ENCODE assay signal across 19 cellular contexts in the genomic region with DNA sequence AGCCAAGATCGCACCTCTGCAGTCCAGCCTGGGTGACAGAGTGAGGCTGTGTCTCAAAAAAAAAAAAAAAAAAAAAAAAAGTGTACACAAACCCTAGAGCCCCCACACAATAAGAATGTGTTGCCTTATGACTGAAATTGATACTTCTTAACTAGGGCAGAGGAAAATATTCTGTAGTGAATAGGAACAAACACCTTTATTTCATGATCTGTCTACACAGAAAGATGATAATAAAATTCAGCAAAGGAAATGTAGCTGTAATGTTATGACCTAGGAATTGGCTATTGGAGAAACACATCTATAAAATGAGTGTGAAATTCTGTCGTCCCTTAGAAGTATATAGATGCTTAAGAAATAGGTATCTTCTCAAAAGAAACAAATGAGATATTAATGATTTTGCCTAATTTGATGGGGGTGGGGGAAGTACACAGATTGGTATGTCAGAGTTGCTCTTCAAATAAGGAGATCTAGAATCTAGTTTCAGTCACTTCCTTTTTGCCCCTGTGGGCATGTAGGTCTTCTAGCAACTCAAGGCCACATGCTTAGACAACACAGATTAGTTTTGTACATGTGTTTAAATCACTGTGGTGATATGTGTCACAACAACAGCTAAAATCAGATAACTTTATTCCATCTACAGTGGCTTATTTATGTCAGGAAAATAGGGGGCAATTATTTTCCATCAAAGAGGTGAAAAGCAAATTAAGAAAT. TPM values are rescaled to one million over a fixed set of nuclear protein-coding genes. Genes with fewer than 3 reads are reported as not detected.
DNase-seq lines count a peak whose midpoint lies in the region; ATAC-seq and TF ChIP-seq lines count a peak whose summit lies in the region.
"Had no signal": no experiment of that assay in that cellular context is flagged by ENCODE, and none has a peak within 500 bp of the region (broad histone marks: within the 10 kb centered on the region; RNA-seq: fewer than 3 reads in every experiment).

No MANE protein-coding gene starts in this region.

- peak overlapping the region; percentile 79 for H3K27ac Mint-ChIP-seq in CD4-positive, alpha-beta T cell
- H3K27ac Mint-ChIP-seq in brain, result peak overlapping the region in 3 of 5 experiments; percentile 29 to 48 (median 43)
- H3K27ac Mint-ChIP-seq: activated CD8-positive, alpha-beta memory T cell treated with anti-CD3 and anti-CD28 coated beads, Interleukin-2, amount 10 ng/mL, durations not matched to agents 7 days and 5 days had no signal

- intact Hi-C loops in CD4-positive, alpha-beta T cell (cut with DNase I, micrococcal nuclease), result no loop called here
- intact Hi-C loops in dorsolateral prefrontal cortex (cut with DNase I), result no loop called here

- no peaks in the 10 kb centered on the region for H3K27me3 Mint-ChIP-seq in CD4-positive, alpha-beta T cell
- no peaks in the 10 kb centered on the region for H3K27me3 Mint-ChIP-seq in brain

- peak overlapping the region; percentile 8; the same call in 1 of the 2 replicates for H3K4me2 ChIP-seq in MM.1S (ENCODE audit: low read depth, low read length)

- H3F3A ChIP-seq in MM.1S (ENCODE audit: insufficient read depth, low read length), result peaks cover 28% of the 10 kb centered on the region

- peak overlapping the region; percentile 5; the same call in 1 of the 2 replicates for H3K9ac ChIP-seq in MM.1S (ENCODE audit: low read length)

- in situ Hi-C loops in GM13976 (cut with MboI; ENCODE audit: low sequenced_read_pairs, unreplicated experiment), result no loop called here

- CTCF ChIA-PET in CD4-positive, alpha-beta T cell (lab: Charles Lee), result no interaction called here

- peaks cover 14% of the 10 kb centered on the region for H3K36me3 Mint-ChIP-seq in CD4-positive, alpha-beta T cell (ENCODE audit: low read depth)
- H3K36me3 Mint-ChIP-seq in brain, result peaks cover 44% of the 10 kb centered on the region
- H3K36me3 Mint-ChIP-seq: activated CD8-positive, alpha-beta memory T cell treated with anti-CD3 and anti-CD28 coated beads, Interleukin-2, amount 10 ng/mL, durations not matched to agents 7 days and 5 days had no signal

- H3K4me1 ChIP-seq in MM.1S (ENCODE audit: low read length), result peaks cover 38% of the 10 kb centered on the region
- H3K4me1 ChIP-seq: uterus had no signal

- H3K9me3 ChIP-seq in CD4-positive, alpha-beta T cell (ENCODE audit: control insufficient read depth, low read length), result no peaks in the 10 kb centered on the region
- H3K9me3 ChIP-seq in MM.1S (replicated peaks; ENCODE audit: insufficient read depth, low read length), result no peaks in the 10 kb centered on the region
- H3K9me3 ChIP-seq: heart right ventricle, uterus had no signal

- peak overlapping the region; percentile 21 for H3K4me3 Mint-ChIP-seq in CD4-positive, alpha-beta T cell
- no peak overlapping the region for H3K4me3 Mint-ChIP-seq in brain
- H3K4me3 Mint-ChIP-seq: activated CD8-positive, alpha-beta memory T cell treated with anti-CD3 and anti-CD28 coated beads, Interleukin-2, amount 10 ng/mL, durations not matched to agents 7 days and 5 days had no signal

- no peaks in the 10 kb centered on the region for H3K9me2 ChIP-seq in MM.1S (replicated peaks; ENCODE audit: insufficient read depth, low read length)

- H2AFZ ChIP-seq in MM.1S (ENCODE audit: low read length), result no peak overlapping the region

- H3K4me1 Mint-ChIP-seq in CD4-positive, alpha-beta T cell (ENCODE audit: low read depth), result peaks cover 37% of the 10 kb centered on the region
- H3K4me1 Mint-ChIP-seq in brain, result peaks cover 9% of the 10 kb centered on the region

- POLR2A ChIA-PET in CD4-positive, alpha-beta T cell (lab: Charles Lee), result interaction anchor here (1.5 to 1.6 kb wide), 2 partner anchors 14 to 27 kb away, joined by 4 to 7 read pairs; no protein-coding TSS in a partner anchor

- H3K4me3 ChIP-seq in MM.1S (ENCODE audit: low read length) (no peak overlapping the region), dorsolateral prefrontal cortex (no peak overlapping the region)
- H3K4me3 ChIP-seq: heart right ventricle, uterus had no signal

- no peaks in the 10 kb centered on the region for H3K36me3 ChIP-seq in MM.1S (replicated peaks; ENCODE audit: insufficient read depth, low read length)
- H3K36me3 ChIP-seq: uterus had no signal

- H4K20me1 ChIP-seq in MM.1S (ENCODE audit: insufficient read depth, low read length), result no peaks in the 10 kb centered on the region

- no peak for TF ChIP-seq CTCF in CD4-positive, alpha-beta T cell (IDR thresholded peaks at IDR 0.05)
- no peak for TF ChIP-seq CTCF in GM13976 (IDR thresholded peaks at IDR 0.05; ENCODE audit: borderline replicate concordance, control extremely low read depth, extremely low read depth, insufficient read depth, missing control alignments)
- no peak for TF ChIP-seq CTCF in MM.1S (IDR thresholded peaks at IDR 0.05; ENCODE audit: low read length)
- TF ChIP-seq CTCF in brain (conservative IDR thresholded peaks at IDR 0.05), result no peak
- TF ChIP-seq CTCF in dorsolateral prefrontal cortex (IDR thresholded peaks at IDR 0.05 in 54 of 56, conservative IDR thresholded peaks at IDR 0.05 in 2 of 56; ENCODE audit: low read depth in 1 of 56, partially characterized antibody in 56 of 56), result no peak

- no peak overlapping the region for H3K27ac ChIP-seq in CD4-positive, alpha-beta T cell (ENCODE audit: low read depth, low read length)
- H3K27ac ChIP-seq in MM.1S (ENCODE audit: low read length) (peak overlapping the region; percentile 42; the same call in 1 of the 2 replicates), dorsolateral prefrontal cortex (no peak overlapping the region)
- H3K27ac ChIP-seq: epithelial cell of prostate, heart right ventricle, uterus had no signal

- H3K27me3 ChIP-seq in CD4-positive, alpha-beta T cell (ENCODE audit: control insufficient read depth, insufficient read depth, low read length), result no peaks in the 10 kb centered on the region
- H3K27me3 ChIP-seq in MM.1S (replicated peaks; ENCODE audit: insufficient read depth, low read length) (no peaks in the 10 kb centered on the region), dorsolateral prefrontal cortex (no peaks in the 10 kb centered on the region)
- H3K27me3 ChIP-seq: heart right ventricle, uterus had no signal

- peak; percentile 77 for ATAC-seq in CD4-positive, alpha-beta T cell (ENCODE audit: poor library complexity)
- no peak for ATAC-seq in HG02610 (IDR thresholded peaks at IDR 0.05; ENCODE audit: unreplicated experiment)
- ATAC-seq in GM21786 (IDR thresholded peaks at IDR 0.05; ENCODE audit: unreplicated experiment), result no peak
- ATAC-seq: heart right ventricle, HepG2, left lobe of liver had no signal

- DNase-seq in CD4-positive, alpha-beta T cell, result no peak
- DNase-seq in GM13976 (ENCODE audit: low spot score) (peak; percentile 50), MM.1S (peak; percentile 53), dorsolateral prefrontal cortex (no peak), HT-29 (ENCODE audit: low spot score) (no peak)
- DNase-seq: activated CD8-positive, alpha-beta memory T cell treated with anti-CD3 and anti-CD28 coated beads, Interleukin-2, amount 10 ng/mL, durations not matched to agents 7 days and 5 days; EL; heart right ventricle; NCI-H1436 treated with DMSO at 0.1 percent for 48 hours; NCI-H526 treated with DMSO at 0.1 percent for 48 hours; SHP77 treated with DMSO at 0.1 percent for 48 hours; uterus had no signal

- H3K79me2 ChIP-seq in MM.1S (ENCODE audit: low read length), result no peaks in the 10 kb centered on the region

- no peaks in the 10 kb centered on the region for H3K9me3 Mint-ChIP-seq in CD4-positive, alpha-beta T cell
- H3K9me3 Mint-ChIP-seq in brain, result no peaks in the 10 kb centered on the region

RNA-seq across cellular contexts. Expression of a gene that starts 10.7 kb away (rescaled TPM):
- total RNA-seq in CD4-positive, alpha-beta T cell, result 1 to 10 TPM; 2.7 to 3.3 TPM
- not detected for polyA plus RNA-seq in brain (ENCODE audit: insufficient read depth, low read depth, low replicate concordance)
- total RNA-seq in dorsolateral prefrontal cortex, result under 1 TPM in 4 of 120 experiments, not detected in 116; 0.46 to 0.87 (median 0.57) TPM
- total RNA-seq in HT-29 (2014; rRNA removed; shearing (Covaris generic)), result not detected in 2 replicates
- total RNA-seq: cerebellum, heart right ventricle, HepG2, left lobe of liver had no signal
- polyA plus RNA-seq: heart right ventricle, HepG2 had no signal

RNA-seq across cellular contexts. Expression of a gene that starts 32.6 kb away (rescaled TPM):
- under 1 TPM in 1 of 2 experiments, not detected in 1; 0.22 TPM for total RNA-seq in CD4-positive, alpha-beta T cell
- polyA plus RNA-seq in brain (ENCODE audit: insufficient read depth, low read depth, low replicate concordance), result 0.58 TPM
- 1 to 10 TPM in 98 of 120 experiments, under 1 TPM in 22; 0.41 to 4.8 (median 1.7) TPM for total RNA-seq in dorsolateral prefrontal cortex
- 108 and 119 TPM in 2 replicates for total RNA-seq in HT-29 (2014; rRNA removed; shearing (Covaris generic))

Comparison
In these comparisons a context has a peak if more than half of its experiments do, and no peak if none do; other contexts are left out.
1. DNase-seq: peak in GM13976 (single experiment) and MM.1S (single experiment); none in CD4-positive, alpha-beta T cell (0 of 10), dorsolateral prefrontal cortex (0 of 10) and HT-29 (single experiment).
2. RNA of a gene that starts 32.6 kb away (total RNA-seq): 108 to 119 TPM in HT-29; 0.41 to 4.8 TPM in dorsolateral prefrontal cortex and 0.22 TPM in CD4-positive, alpha-beta T cell; every median in the first group is over 10 times any median in the second.